8 cellular contexts compared by ENCODE assay signal in the genomic region with DNA sequence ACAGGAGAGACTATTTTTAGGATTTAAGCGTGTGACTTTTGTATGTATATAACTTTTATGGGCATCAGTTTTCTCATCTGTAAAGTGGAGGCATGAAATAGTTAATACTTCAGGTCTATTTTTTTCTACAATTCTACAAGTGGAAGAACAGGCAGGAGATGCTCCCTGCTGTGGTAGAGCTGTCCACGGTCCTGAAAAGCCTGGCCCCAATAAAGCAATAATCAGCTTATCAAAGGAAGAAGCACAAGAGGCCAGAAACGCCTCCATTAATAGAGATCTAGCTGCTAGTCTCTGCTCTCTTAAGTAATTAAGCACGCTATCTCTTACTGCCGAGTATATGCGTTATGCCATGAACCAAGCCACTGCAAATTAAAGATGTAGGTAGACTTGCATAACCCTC. TPM values are rescaled to one million over a fixed set of nuclear protein-coding genes. Genes with fewer than 3 reads are reported as not detected.
DNase-seq lines count a peak whose midpoint lies in the region; ATAC-seq, FAIRE-seq and TF ChIP-seq lines count a peak whose summit lies in the region.

No MANE protein-coding gene starts in this region.

- intact Hi-C loops in GM12878 (cut with micrococcal nuclease; ENCODE audit: unreplicated experiment) (no loop called here), mucosa of descending colon (cut with DNase I, micrococcal nuclease) (no loop called here), kidney (cut with DNase I) (no loop called here)

- RAD21 ChIA-PET in GM12878 (lab: Charles Lee; ENCODE audit: unreplicated experiment), result no interaction called here

- no peaks in the 10 kb centered on the region for H3K9me3 ChIP-seq in GM12878 (replicated peaks; ENCODE audit: control insufficient read depth, insufficient read depth, low read length)
- no peaks in the 10 kb centered on the region for H3K9me3 ChIP-seq in mucosa of descending colon
- no peaks in the 10 kb centered on the region for H3K9me3 ChIP-seq in kidney (ENCODE audit: control insufficient read depth in 1 of 2, low read length in 2 of 2)

- CTCF ChIA-PET in GM12878 (lab: Yijun Ruan, JAX), result no interaction called here

- no TSS peak for BruUV-seq in GM12878 (replicated peaks; lab: Mats Ljungman, UMichigan)

- TF ChIP-seq POLR2A in GM12878 (IDR thresholded peaks at IDR 0.05; ENCODE audit: low read depth, low read length), result no peak

- in situ Hi-C loops in GM12878 (cut with MboI), result no loop called here

- H3K9ac ChIP-seq in GM12878 (ENCODE audit: control insufficient read depth, insufficient read depth, low read length) (no peak overlapping the region), kidney (ENCODE audit: low read length in 2 of 2) (no peak overlapping the region)

- H3K4me2 ChIP-seq in GM12878 (ENCODE audit: control insufficient read depth, insufficient read depth), result no peak overlapping the region

- SMC1A ChIA-PET in GM12878 (lab: Charles Lee; ENCODE audit: uncharacterized antibody, unreplicated experiment), result no interaction called here

- POLR2A ChIA-PET in GM12878 (lab: Charles Lee), result no interaction called here

- no peaks in the 10 kb centered on the region for H3K79me2 ChIP-seq in GM12878 (ENCODE audit: control insufficient read depth, insufficient read depth, low read length)

- no peaks in the 10 kb centered on the region for H4K20me1 ChIP-seq in GM12878 (ENCODE audit: control insufficient read depth, insufficient read depth)

- no peak for TF ChIP-seq RAD21 in GM12878 (IDR thresholded peaks at IDR 0.05; ENCODE audit: insufficient read depth, low read depth, low read length)

- TF ChIP-seq CTCF in GM12878 (IDR thresholded peaks at IDR 0.05 in 2 of 3, conservative IDR thresholded peaks at IDR 0.05 in 1 of 3; ENCODE audit: control insufficient read depth in 2 of 3, extremely low read depth in 1 of 3, insufficient read depth in 1 of 3, low read depth in 3 of 3, low read length in 3 of 3) (no peak), mucosa of descending colon (IDR thresholded peaks at IDR 0.05) (no peak), kidney (IDR thresholded peaks at IDR 0.05; ENCODE audit: borderline replicate concordance, extremely low read depth, insufficient read depth) (no peak)

- TF ChIP-seq EP300 in GM12878 (IDR thresholded peaks at IDR 0.05; ENCODE audit: borderline replicate concordance in 1 of 2, control insufficient read depth in 1 of 2, low read depth in 2 of 2, low read length in 2 of 2), result no peak

- no peaks in the 10 kb centered on the region for H3K27me3 ChIP-seq in GM12878 (replicated peaks in 1 of 2; ENCODE audit: control insufficient read depth in 2 of 2, insufficient read depth in 2 of 2, low read length in 1 of 2)

- H3K4me1 ChIP-seq in GM12878 (ENCODE audit: control insufficient read depth, insufficient read depth, low read length), result no peaks in the 10 kb centered on the region
- no peaks in the 10 kb centered on the region for H3K4me1 ChIP-seq in mucosa of descending colon (ENCODE audit: low read depth)
- H3K4me1 ChIP-seq in kidney (ENCODE audit: control insufficient read depth in 1 of 2, insufficient read depth in 1 of 2, low read depth in 1 of 2, low read length in 2 of 2), result no peaks in the 10 kb centered on the region

- H3K4me3 ChIP-seq in GM12878 (no peak overlapping the region), mucosa of descending colon (no peak overlapping the region), kidney (ENCODE audit: low read length in 2 of 2) (no peak overlapping the region)

- no peak for ATAC-seq in GM12878
- ATAC-seq in mucosa of descending colon, result no peak
- ATAC-seq in GM21619 (IDR thresholded peaks at IDR 0.05; ENCODE audit: unreplicated experiment), result no peak

- DNase-seq in EL (peak; percentile 49), LoVo (ENCODE audit: low spot score) (peak; percentile 50), GM12878 (ENCODE audit: low read depth, low spot score) (no peak), mucosa of descending colon (peak in 2 of 3 donors; percentile 42 to 74), DMS114 treated with DMSO at 0.1 percent for 48 hours (lab: John Stamatoyannopoulos, UW; ENCODE audit: unreplicated experiment) (no peak), kidney (no peak), NCI-H2107 (lab: John Stamatoyannopoulos, UW) (no peak)

- H3K36me3 ChIP-seq in GM12878 (ENCODE audit: control insufficient read depth in 2 of 2, insufficient read depth in 2 of 2, low read length in 1 of 2), result no peaks in the 10 kb centered on the region
- H3K36me3 ChIP-seq in mucosa of descending colon (ENCODE audit: low read depth), result no peaks in the 10 kb centered on the region
- no peaks in the 10 kb centered on the region for H3K36me3 ChIP-seq in kidney (ENCODE audit: control insufficient read depth in 1 of 2, insufficient read depth in 2 of 2, low read length in 2 of 2)

- no peak for FAIRE-seq in GM12878 (lab: Jason Lieb, UNC)
- FAIRE-seq in kidney (lab: Jason Lieb, UNC), result no peak

- H2AFZ ChIP-seq in GM12878 (ENCODE audit: control insufficient read depth, low read depth, low read length), result no peak overlapping the region

- WGBS in GM12878 (ENCODE audit: insufficient coverage, insufficient replicate concordance, low lambda C conversion rate, missing lambda C conversion rate), result 49% methylated on average over 6 of the region's 6 CpGs

- H3K27ac ChIP-seq in GM12878 (ENCODE audit: control insufficient read depth, insufficient read depth), result no peak overlapping the region
- H3K27ac ChIP-seq in kidney (ENCODE audit: low read depth in 2 of 2, low read length in 2 of 2), result no peak overlapping the region

TF ChIP-seq in GM12878, 131 proteins besides CTCF, POLR2A, EP300 and RAD21 (continues in another document):
- no peak for TF ChIP-seq ZNF622 (IDR thresholded peaks at IDR 0.05)
- TF ChIP-seq, protein P1, sequence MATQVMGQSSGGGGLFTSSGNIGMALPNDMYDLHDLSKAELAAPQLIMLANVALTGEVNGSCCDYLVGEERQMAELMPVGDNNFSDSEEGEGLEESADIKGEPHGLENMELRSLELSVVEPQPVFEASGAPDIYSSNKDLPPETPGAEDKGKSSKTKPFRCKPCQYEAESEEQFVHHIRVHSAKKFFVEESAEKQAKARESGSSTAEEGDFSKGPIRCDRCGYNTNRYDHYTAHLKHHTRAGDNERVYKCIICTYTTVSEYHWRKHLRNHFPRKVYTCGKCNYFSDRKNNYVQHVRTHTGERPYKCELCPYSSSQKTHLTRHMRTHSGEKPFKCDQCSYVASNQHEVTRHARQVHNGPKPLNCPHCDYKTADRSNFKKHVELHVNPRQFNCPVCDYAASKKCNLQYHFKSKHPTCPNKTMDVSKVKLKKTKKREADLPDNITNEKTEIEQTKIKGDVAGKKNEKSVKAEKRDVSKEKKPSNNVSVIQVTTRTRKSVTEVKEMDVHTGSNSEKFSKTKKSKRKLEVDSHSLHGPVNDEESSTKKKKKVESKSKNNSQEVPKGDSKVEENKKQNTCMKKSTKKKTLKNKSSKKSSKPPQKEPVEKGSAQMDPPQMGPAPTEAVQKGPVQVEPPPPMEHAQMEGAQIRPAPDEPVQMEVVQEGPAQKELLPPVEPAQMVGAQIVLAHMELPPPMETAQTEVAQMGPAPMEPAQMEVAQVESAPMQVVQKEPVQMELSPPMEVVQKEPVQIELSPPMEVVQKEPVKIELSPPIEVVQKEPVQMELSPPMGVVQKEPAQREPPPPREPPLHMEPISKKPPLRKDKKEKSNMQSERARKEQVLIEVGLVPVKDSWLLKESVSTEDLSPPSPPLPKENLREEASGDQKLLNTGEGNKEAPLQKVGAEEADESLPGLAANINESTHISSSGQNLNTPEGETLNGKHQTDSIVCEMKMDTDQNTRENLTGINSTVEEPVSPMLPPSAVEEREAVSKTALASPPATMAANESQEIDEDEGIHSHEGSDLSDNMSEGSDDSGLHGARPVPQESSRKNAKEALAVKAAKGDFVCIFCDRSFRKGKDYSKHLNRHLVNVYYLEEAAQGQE (IDR thresholded peaks at IDR 0.05; ENCODE audit: low read depth, low read length), result peak; percentile 92

RNA-seq across cellular contexts. Expression of a gene that starts 28.0 kb away (rescaled TPM):
- not detected in 2 replicates for total RNA-seq in GM12878 (2013; cell fraction: nucleolus; rRNA removed)
- total RNA-seq in GM12878 (2014; rRNA removed) (under 0.01 TPM in 1 of 2 replicates, not detected in the other), GM12878 (2014; rRNA removed; fragmentation: Illumina TruSeq; extraction: Trizol) (not detected in 2 replicates), GM12878 (2021) (0.05 and 0.10 TPM in 2 replicates), mucosa of descending colon (10 to 100 TPM in 1 of 3 donors, 1 to 10 TPM in 2; 1.4 to 18.4 (median 4.4) TPM), kidney (18.5 TPM)
- not detected for polyA plus RNA-seq in GM12878 (2011; ENCODE audit: low read depth)
- polyA plus RNA-seq in GM12878 (2011; rRNA removed) (not detected in 2 replicates), GM12878 (2014; fragmentation: Illumina TruSeq; extraction: Trizol) (not detected in 2 replicates), GM12878 (2014; fragmentation: Nextera tagmentation; extraction: Ambion mirVana) (not detected), GM12878 (2014; rRNA removed) (0.01 TPM in 1 of 2 replicates, not detected in the other), GM12878 (2016; fragmentation: Nextera tagmentation; extraction: Ambion mirVana) (not detected), kidney (ENCODE audit: insufficient read depth, low read depth, low replicate concordance) (3.7 TPM)
- polyA plus RNA-seq in GM12878 (2011; cell fraction: cytosol; rRNA removed), result 0.01 TPM in 1 of 2 replicates, not detected in the other
- polyA plus RNA-seq in GM12878 (2011; cell fraction: nucleus; rRNA removed), result not detected in 2 replicates
- polyA plus RNA-seq in GM12878 (2012), result 0.06 TPM in 1 of 2 replicates, not detected in the other
- not detected in 2 replicates for polyA minus RNA-seq in GM12878 (2011; rRNA and poly(A)+ RNA removed)
- polyA minus RNA-seq in GM12878 (2011; cell fraction: cytosol; rRNA and poly(A)+ RNA removed), result not detected in 2 replicates
- polyA minus RNA-seq in GM12878 (2011; cell fraction: nucleus; rRNA and poly(A)+ RNA removed), result not detected in 2 replicates

Comparison
In these comparisons a context has a peak if more than half of its experiments do, and no peak if none do; other contexts are left out.
1. DNase-seq: peak in EL (single experiment), LoVo (single experiment) and mucosa of descending colon (2 of 3); none in GM12878 (single experiment), DMS114 treated with DMSO at 0.1 percent for 48 hours (single experiment), kidney (single experiment) and NCI-H2107 (single experiment).